In genomic region chr19:50516859-50517703, GRCh38 we compare ENCODE assay signal across 2 cellular contexts.
TF ChIP-seq lines count a peak whose summit lies in the region.

No MANE protein-coding gene starts in this region.

TF ChIP-seq in GM23338, 12 proteins besides CTCF, POLR2A, EP300 and RAD21:
- no peak for TF ChIP-seq EZH2 (IDR thresholded peaks at IDR 0.05; ENCODE audit: low read depth, unreplicated experiment)
- TF ChIP-seq ETS1 (IDR thresholded peaks at IDR 0.05): no peak
- no peak for TF ChIP-seq POLR2AphosphoS5 (IDR thresholded peaks at IDR 0.05; ENCODE audit: low read depth)
- TF ChIP-seq EZH2phosphoT487 (IDR thresholded peaks at IDR 0.05; ENCODE audit: unreplicated experiment): no peak
- TF ChIP-seq CREB1 (CRISPR knock-in tag; IDR thresholded peaks at IDR 0.05; ENCODE audit: low read depth): no peak
- TF ChIP-seq ZNF114 (CRISPR knock-in tag; IDR thresholded peaks at IDR 0.05): no peak
- TF ChIP-seq NANOG (IDR thresholded peaks at IDR 0.05; ENCODE audit: borderline replicate concordance): no peak

TF ChIP-seq in H1, 55 proteins besides CTCF, POLR2A, EP300 and RAD21:
- no peak for TF ChIP-seq PHF8 (conservative IDR thresholded peaks at IDR 0.05; ENCODE audit: low read depth, low read length)
- no peak for TF ChIP-seq TAF1 (IDR thresholded peaks at IDR 0.05; ENCODE audit: low read depth, low read length)
- TF ChIP-seq TCF12 (IDR thresholded peaks at IDR 0.05; ENCODE audit: low read depth, low read length): no peak
- TF ChIP-seq HDAC6 (IDR thresholded peaks at IDR 0.05; ENCODE audit: low read depth, low read length): no peak
- TF ChIP-seq RNF2 (IDR thresholded peaks at IDR 0.05; ENCODE audit: borderline replicate concordance, low read depth, low read length, missing control alignments, poor library complexity, severe bottlenecking): no peak
- TF ChIP-seq KDM1A (IDR thresholded peaks at IDR 0.05; ENCODE audit: borderline replicate concordance, low read length): no peak
- no peak for TF ChIP-seq YY1 (IDR thresholded peaks at IDR 0.05; ENCODE audit: low read depth, low read length)
- no peak for TF ChIP-seq JUND (IDR thresholded peaks at IDR 0.05; ENCODE audit: low read length)
- TF ChIP-seq ATF2 (IDR thresholded peaks at IDR 0.05; ENCODE audit: low read length): no peak
- no peak for TF ChIP-seq FOSL1 (IDR thresholded peaks at IDR 0.05; ENCODE audit: insufficient read depth, low read depth, low read length)
- TF ChIP-seq SP2 (IDR thresholded peaks at IDR 0.05; ENCODE audit: low read length): no peak
- TF ChIP-seq, protein P1, sequence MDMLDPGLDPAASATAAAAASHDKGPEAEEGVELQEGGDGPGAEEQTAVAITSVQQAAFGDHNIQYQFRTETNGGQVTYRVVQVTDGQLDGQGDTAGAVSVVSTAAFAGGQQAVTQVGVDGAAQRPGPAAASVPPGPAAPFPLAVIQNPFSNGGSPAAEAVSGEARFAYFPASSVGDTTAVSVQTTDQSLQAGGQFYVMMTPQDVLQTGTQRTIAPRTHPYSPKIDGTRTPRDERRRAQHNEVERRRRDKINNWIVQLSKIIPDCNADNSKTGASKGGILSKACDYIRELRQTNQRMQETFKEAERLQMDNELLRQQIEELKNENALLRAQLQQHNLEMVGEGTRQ (IDR thresholded peaks at IDR 0.05; ENCODE audit: low read length): no peak
- TF ChIP-seq, protein P2, sequence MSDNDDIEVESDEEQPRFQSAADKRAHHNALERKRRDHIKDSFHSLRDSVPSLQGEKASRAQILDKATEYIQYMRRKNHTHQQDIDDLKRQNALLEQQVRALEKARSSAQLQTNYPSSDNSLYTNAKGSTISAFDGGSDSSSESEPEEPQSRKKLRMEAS (IDR thresholded peaks at IDR 0.05): no peak
- TF ChIP-seq CHD7 (IDR thresholded peaks at IDR 0.05; ENCODE audit: insufficient replicate concordance, low read length): no peak
- TF ChIP-seq JUN (IDR thresholded peaks at IDR 0.05; ENCODE audit: low read depth, low read length): no peak
- no peak for TF ChIP-seq GTF2F1 (IDR thresholded peaks at IDR 0.05; ENCODE audit: borderline replicate concordance, low read depth, low read length)
